ENCODE assay signal across 8 cellular contexts in the genomic region with DNA sequence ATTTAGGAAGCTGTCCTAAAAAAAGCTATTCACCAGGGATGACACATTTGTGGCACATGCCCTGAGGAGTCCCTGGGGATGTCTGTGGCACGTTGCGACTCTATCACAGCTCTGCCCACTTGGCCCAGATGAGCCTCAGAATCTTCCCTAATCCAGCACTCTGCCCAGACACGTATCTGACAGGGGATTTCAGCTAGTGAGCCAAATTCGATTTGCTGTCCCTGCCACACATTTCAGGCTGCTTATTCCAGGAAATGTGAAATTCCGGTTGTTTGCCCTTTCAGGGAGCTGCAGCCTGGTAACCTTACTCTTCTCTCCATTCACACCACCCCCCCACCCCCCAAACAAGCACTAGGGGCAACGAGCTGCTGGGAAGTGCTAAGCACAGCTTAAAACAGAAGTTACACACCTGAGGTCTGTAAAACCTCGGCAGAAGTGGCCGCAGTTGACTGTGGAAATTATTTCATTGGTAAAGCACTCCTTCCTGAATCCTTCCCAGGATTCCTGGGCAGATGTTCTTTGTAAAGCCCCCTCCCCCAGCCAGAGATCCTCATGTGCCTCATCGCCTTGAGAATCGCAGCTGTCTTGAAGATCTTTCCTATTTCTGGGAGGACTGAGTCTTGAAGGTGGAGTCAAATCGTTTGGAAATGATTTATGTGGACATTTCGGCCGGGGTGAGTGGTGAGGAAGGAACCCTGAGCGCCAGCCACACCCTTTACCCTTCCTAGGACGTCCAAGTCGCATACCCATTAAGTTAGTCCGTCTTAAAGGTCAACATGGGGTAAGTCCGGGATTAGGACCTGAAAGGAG.
DNase-seq lines count a peak whose midpoint lies in the region; ATAC-seq and TF ChIP-seq lines count a peak whose summit lies in the region.

No MANE protein-coding gene starts in this region.

- TF ChIP-seq POLR2A in esophagus squamous epithelium (IDR thresholded peaks at IDR 0.05) (no peak), gastrocnemius medialis (IDR thresholded peaks at IDR 0.05) (peak; percentile 20 to 28)

- H3K36me3 ChIP-seq in esophagus squamous epithelium (no peaks in the 10 kb centered on the region), gastrocnemius medialis (no peaks in the 10 kb centered on the region)

- H3K27ac ChIP-seq in esophagus squamous epithelium: peak overlapping the region; percentile 35 to 89 (median 74)
- H3K27ac ChIP-seq in gastrocnemius medialis: peak overlapping the region; percentile 84 to 92 (median 92)

- peaks cover 11 to 42% (median 16%) of the 10 kb centered on the region in 3 donors for H3K4me1 ChIP-seq in esophagus squamous epithelium
- peaks cover 18 to 33% of the 10 kb centered on the region in 2 donors for H3K4me1 ChIP-seq in gastrocnemius medialis

- peak; percentile 44 for ATAC-seq in GM18861 (IDR thresholded peaks at IDR 0.05; ENCODE audit: unreplicated experiment)
- ATAC-seq in gastrocnemius medialis: peak; percentile 84 to 90

- DNase-seq in NCI-H69 (lab: John Stamatoyannopoulos, UW) (peak; percentile 48), esophagus squamous epithelium (lab: John Stamatoyannopoulos, UW) (no peak), gastrocnemius medialis (peak; percentile 71 to 82), HPDE6-E6E7 (ENCODE audit: extremely low spot score) (no peak), LoVo (ENCODE audit: low spot score) (no peak), foreskin melanocyte (no peak), hippocampal formation (lab: John Stamatoyannopoulos, UW) (no peak)

- WGBS in esophagus squamous epithelium, 2 donors: 13 to 17% methylated on average over 15 to 18 of the region's 18 CpGs

- H3K4me3 ChIP-seq in esophagus squamous epithelium (peak overlapping the region in 2 of 4 donors; percentile 9 to 38), gastrocnemius medialis (peak overlapping the region; percentile 1 to 47 (median 28))

- intact Hi-C loops in esophagus squamous epithelium (cut with DNase I) (no loop called here), gastrocnemius medialis (cut with DNase I; ENCODE audit: low total_unique reads) (loop anchor here (1.0 to 5.0 kb wide), 2 partner anchors 14 to 755 kb away; no protein-coding TSS in a partner anchor)

- TF ChIP-seq CTCF in esophagus squamous epithelium (IDR thresholded peaks at IDR 0.05): no peak
- no peak for TF ChIP-seq CTCF in gastrocnemius medialis (IDR thresholded peaks at IDR 0.05 in 4 of 5, conservative IDR thresholded peaks at IDR 0.05 in 1 of 5)

- in situ Hi-C loops in gastrocnemius medialis (cut with MboI; ENCODE audit: low sequenced_read_pairs in 4 of 4): no loop called here

- H3K9me3 ChIP-seq in esophagus squamous epithelium: no peaks in the 10 kb centered on the region
- H3K9me3 ChIP-seq in gastrocnemius medialis: no peaks in the 10 kb centered on the region

- peaks cover 0 to 28% (median 0%) of the 10 kb centered on the region in 4 donors for H3K27me3 ChIP-seq in esophagus squamous epithelium
- no peaks in the 10 kb centered on the region for H3K27me3 ChIP-seq in gastrocnemius medialis

Comparison
In these comparisons a context has a peak if more than half of its experiments do, and no peak if none do; other contexts are left out.
1. DNase-seq: peak in NCI-H69 (single experiment) and gastrocnemius medialis (2 of 2); none in esophagus squamous epithelium (single experiment), HPDE6-E6E7 (single experiment), LoVo (single experiment), foreskin melanocyte (single experiment) and hippocampal formation (0 of 2).
2. POLR2A ChIP-seq: peak in gastrocnemius medialis (2 of 2); none in esophagus squamous epithelium (0 of 4).